In genomic region chr20:48411265-48411664, GRCh38 we compare ENCODE assay signal across 12 cellular contexts.
"Had no signal": no experiment of that assay in that cellular context is flagged by ENCODE, and none has a peak within 500 bp of the region (broad histone marks: within the 10 kb centered on the region; RNA-seq: fewer than 3 reads in every experiment).

No MANE protein-coding gene starts in this region.

- H3K27ac ChIP-seq: foreskin keratinocyte, neutrophil, parathyroid adenoma, suprapubic skin, transverse colon had no signal

- H3K9me3 ChIP-seq: neutrophil, suprapubic skin, transverse colon had no signal

- DNase-seq: activated CD4-positive, alpha-beta T cell treated with anti-CD3 and anti-CD28 coated beads for 36 hours; activated CD4-positive, alpha-beta T cell treated with anti-CD3 and anti-CD28 coated beads, Interleukin-2, amount 50 U/mL, for 48 hours; activated gamma-delta T cell; foreskin keratinocyte; immature natural killer cell; mesendoderm; natural killer cell; transverse colon had no signal

- H3K36me3 ChIP-seq: neutrophil, suprapubic skin, transverse colon had no signal

- H3K9ac ChIP-seq: parathyroid adenoma had no signal

- H3K4me3 ChIP-seq: suprapubic skin, transverse colon had no signal

- H2AFZ ChIP-seq: parathyroid adenoma had no signal

- ATAC-seq: activated CD4-positive, alpha-beta T cell treated with anti-CD3 and anti-CD28 coated beads for 36 hours; foreskin keratinocyte; natural killer cell; WTC11 had no signal

- H3K4me1 ChIP-seq: foreskin keratinocyte, suprapubic skin, transverse colon had no signal
